1 cellular context compared by ENCODE assay signal in the genomic region with DNA sequence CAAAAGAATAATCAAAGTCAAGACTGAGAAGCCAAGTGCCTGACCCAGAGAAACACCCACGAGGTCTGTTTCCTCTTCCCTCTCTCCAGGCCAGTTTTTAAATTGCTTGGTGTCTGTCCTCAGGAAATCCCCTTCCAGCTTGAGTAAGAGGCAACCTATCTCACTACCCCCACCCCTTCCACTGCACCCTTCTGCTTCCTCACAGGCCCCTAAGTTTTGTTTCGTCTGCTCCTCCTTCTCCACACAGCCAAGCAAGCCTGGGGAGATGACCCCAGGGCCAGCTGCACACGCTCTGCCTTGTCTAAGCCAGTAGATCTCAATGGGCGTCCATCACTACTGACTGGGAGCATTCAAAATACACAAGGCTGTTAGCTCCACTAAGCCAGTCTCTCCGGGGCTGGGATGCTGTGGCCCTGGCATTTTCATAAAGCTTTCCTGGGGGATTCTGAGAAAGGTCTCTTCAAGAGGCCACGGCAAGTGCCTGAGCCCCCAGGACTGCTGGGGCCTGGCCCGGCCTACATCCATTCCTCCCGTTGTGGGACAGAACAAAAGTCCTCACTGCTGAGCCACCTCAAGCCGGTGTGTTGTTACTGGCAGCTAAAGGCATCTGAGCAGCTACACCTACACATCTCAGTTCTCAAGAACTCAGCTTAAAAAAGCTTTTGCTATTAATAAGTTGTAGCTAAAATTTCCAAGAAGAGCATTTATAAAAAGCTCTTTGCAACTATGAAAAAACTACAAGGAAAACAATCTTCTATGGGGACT.
TF ChIP-seq lines count a peak whose summit lies in the region.

No MANE protein-coding gene starts in this region.

TF ChIP-seq in endothelial cell of umbilical vein, 7 proteins besides CTCF, POLR2A, EP300 and RAD21:
- TF ChIP-seq JUN (IDR thresholded peaks at IDR 0.05; ENCODE audit: borderline replicate concordance, insufficient read depth, insufficient read length, low read depth), result no peak
- peak; percentile 11 for TF ChIP-seq POLR2AphosphoS5 (IDR thresholded peaks at IDR 0.05; ENCODE audit: insufficient read depth, low read depth, low read length)
- TF ChIP-seq FOS (IDR thresholded peaks at IDR 0.05; ENCODE audit: borderline replicate concordance, insufficient read depth, low read length), result no peak
- TF ChIP-seq GATA2 (IDR thresholded peaks at IDR 0.05; ENCODE audit: insufficient read depth, insufficient read length, low read depth, low read length), result no peak
- TF ChIP-seq, protein P1, sequence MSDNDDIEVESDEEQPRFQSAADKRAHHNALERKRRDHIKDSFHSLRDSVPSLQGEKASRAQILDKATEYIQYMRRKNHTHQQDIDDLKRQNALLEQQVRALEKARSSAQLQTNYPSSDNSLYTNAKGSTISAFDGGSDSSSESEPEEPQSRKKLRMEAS (IDR thresholded peaks at IDR 0.05; ENCODE audit: insufficient read depth, insufficient read length), result no peak
- TF ChIP-seq MYC (IDR thresholded peaks at IDR 0.05; ENCODE audit: low read depth, low read length), result no peak
- no peak for TF ChIP-seq EZH2 (IDR thresholded peaks at IDR 0.05; ENCODE audit: borderline replicate concordance, low read depth, low read length, severe bottlenecking)
